26 cellular contexts compared by ENCODE assay signal in genomic region chrX:11097920-11098319, GRCh38. TPM values are rescaled to one million over a fixed set of nuclear protein-coding genes. Genes with fewer than 3 reads are reported as not detected.
A peak's percentile ranks its signal among the peaks of the same experiment; 100 is the strongest.
DNase-seq lines count a peak whose midpoint lies in the region; ATAC-seq, FAIRE-seq and TF ChIP-seq lines count a peak whose summit lies in the region.
"Had no signal": no experiment of that assay in that cellular context is flagged by ENCODE, and none has a peak within 500 bp of the region (broad histone marks: within the 10 kb centered on the region; RNA-seq: fewer than 3 reads in every experiment).

No MANE protein-coding gene starts in this region.

- H4K8ac ChIP-seq in neuronal stem cell (ENCODE audit: low read depth, low read length) = no peak overlapping the region

- H3K27ac Mint-ChIP-seq in astrocyte (ENCODE audit: unreplicated experiment) (no peak overlapping the region), nephron progenitor cell (peak overlapping the region; percentile 35)
- H3K27ac Mint-ChIP-seq: CD4-positive, alpha-beta T cell had no signal

- H2AFZ ChIP-seq in astrocyte (ENCODE audit: low read depth, low read length) = no peak overlapping the region
- H2AFZ ChIP-seq in neuronal stem cell (ENCODE audit: low read length) = no peak overlapping the region

- H3K9ac ChIP-seq in astrocyte (ENCODE audit: low read length) (no peak overlapping the region), neuronal stem cell (ENCODE audit: low read depth, low read length, poor library complexity) (no peak overlapping the region)
- H3K9ac ChIP-seq: BLaER1 treated with 17β-estradiol and CSF1 and Interleukin-3, amounts not matched to agents 10 nM and 100 nM had no signal

- no peak for TF ChIP-seq CTCF in astrocyte (IDR thresholded peaks at IDR 0.05; ENCODE audit: insufficient read depth, low read depth, low read length)
- TF ChIP-seq CTCF in nephron progenitor cell (IDR thresholded peaks at IDR 0.05) = no peak

- H3K14ac ChIP-seq in neuronal stem cell (ENCODE audit: low read length) = no peak overlapping the region

- H3K9me3 ChIP-seq in astrocyte (ENCODE audit: insufficient read depth, low read depth, low read length) (no peaks in the 10 kb centered on the region), neuronal stem cell (replicated peaks in 1 of 2; ENCODE audit: control insufficient read depth in 2 of 2, insufficient read depth in 1 of 2, low read depth in 1 of 2, low read length in 2 of 2) (no peaks in the 10 kb centered on the region)
- H3K9me3 ChIP-seq: SJSA1 had no signal

- H3K27me3 ChIP-seq in astrocyte (ENCODE audit: insufficient read depth, low read length) (no peaks in the 10 kb centered on the region), neuronal stem cell (ENCODE audit: control insufficient read depth in 3 of 3, insufficient read depth in 3 of 3, low read depth in 1 of 3, low read length in 3 of 3) (no peaks in the 10 kb centered on the region)
- H3K27me3 ChIP-seq: SJSA1 had no signal

- H3K4me1 ChIP-seq in astrocyte (ENCODE audit: insufficient read depth, low read length) = peaks cover 11% of the 10 kb centered on the region
- peaks cover 3 to 5% of the 10 kb centered on the region in 2 donors for H3K4me1 ChIP-seq in neuronal stem cell (ENCODE audit: control insufficient read depth in 2 of 2, insufficient read depth in 1 of 2, low read depth in 1 of 2, low read length in 2 of 2)
- H3K4me1 ChIP-seq: BLaER1 treated with 17β-estradiol and CSF1 and Interleukin-3, amounts not matched to agents 10 nM and 100 nM had no signal

- H2BK15ac ChIP-seq in neuronal stem cell (ENCODE audit: low read length) = no peak overlapping the region

- peak; percentile 59 for FAIRE-seq in astrocyte (lab: Jason Lieb, UNC)
- FAIRE-seq: A204.1, GM18507, H54, HTR-8/SVneo had no signal

- H3K4me3 Mint-ChIP-seq in astrocyte (ENCODE audit: unreplicated experiment) = no peak overlapping the region
- no peak overlapping the region for H3K4me3 Mint-ChIP-seq in nephron progenitor cell
- H3K4me3 Mint-ChIP-seq: CD4-positive, alpha-beta T cell had no signal

- H3K4ac ChIP-seq in neuronal stem cell (ENCODE audit: low read length) = no peak overlapping the region

- H3K36me3 Mint-ChIP-seq in astrocyte (ENCODE audit: low read depth, unreplicated experiment) (no peaks in the 10 kb centered on the region), nephron progenitor cell (ENCODE audit: low read depth) (no peaks in the 10 kb centered on the region)

- no peak overlapping the region for H3K18ac ChIP-seq in neuronal stem cell (ENCODE audit: low read length)

- H3K4me2 ChIP-seq in astrocyte (ENCODE audit: low read length) (no peak overlapping the region), neuronal stem cell (ENCODE audit: insufficient read depth, low read length, poor library complexity, severe bottlenecking) (no peak overlapping the region)
- H3K4me2 ChIP-seq: BLaER1 treated with 17β-estradiol and CSF1 and Interleukin-3, amounts not matched to agents 10 nM and 100 nM had no signal

- H4K91ac ChIP-seq in neuronal stem cell (ENCODE audit: low read depth, low read length, poor library complexity) = no peak overlapping the region

- no peaks in the 10 kb centered on the region for H4K20me1 ChIP-seq in astrocyte (ENCODE audit: insufficient read depth, low read length)
- H4K20me1 ChIP-seq: BLaER1 treated with 17β-estradiol and CSF1 and Interleukin-3, amounts not matched to agents 10 nM and 100 nM had no signal

- H3K4me1 Mint-ChIP-seq in astrocyte (ENCODE audit: low read depth, unreplicated experiment) = peaks cover 9% of the 10 kb centered on the region
- H3K4me1 Mint-ChIP-seq in nephron progenitor cell = peaks cover 29% of the 10 kb centered on the region

- H3K36me3 ChIP-seq in astrocyte (ENCODE audit: insufficient read depth, low read length) (no peaks in the 10 kb centered on the region), neuronal stem cell (replicated peaks in 1 of 2; ENCODE audit: control insufficient read depth in 2 of 2, insufficient read depth in 2 of 2, low read length in 2 of 2) (no peaks in the 10 kb centered on the region)
- H3K36me3 ChIP-seq: BLaER1 treated with 17β-estradiol and CSF1 and Interleukin-3, amounts not matched to agents 10 nM and 100 nM; SJSA1 had no signal

- no peaks in the 10 kb centered on the region for H3K79me2 ChIP-seq in astrocyte (ENCODE audit: insufficient read depth, low read length)

- H2BK120ac ChIP-seq in neuronal stem cell (ENCODE audit: low read depth, low read length) = no peak overlapping the region

- H2AK5ac ChIP-seq in neuronal stem cell (ENCODE audit: low read depth, low read length) = no peak overlapping the region

- no peak overlapping the region for H2BK12ac ChIP-seq in neuronal stem cell (ENCODE audit: low read length)

- H3K4me3 ChIP-seq in astrocyte (ENCODE audit: insufficient read depth, low read depth, low read length) = no peak overlapping the region
- H3K4me3 ChIP-seq in neuronal stem cell (ENCODE audit: low read length in 2 of 2) = no peak overlapping the region
- H3K4me3 ChIP-seq: BLaER1 treated with 17β-estradiol and CSF1 and Interleukin-3, amounts not matched to agents 10 nM and 100 nM; SJSA1 had no signal

- H3K79me1 ChIP-seq in neuronal stem cell (ENCODE audit: low read depth, low read length) = no peaks in the 10 kb centered on the region

- DNase-seq in NCI-H345 (lab: John Stamatoyannopoulos, UW) (peak; percentile 21), NCI-H345 treated with DMSO at 0.1 percent for 48 hours (lab: John Stamatoyannopoulos, UW; ENCODE audit: unreplicated experiment) (no peak), NCI-H2029 (lab: John Stamatoyannopoulos, UW) (peak; percentile 53), astrocyte (ENCODE audit: low read depth) (no peak), nephron progenitor cell (no peak), cerebellum (ENCODE audit: low spot score) (no peak), neuronal stem cell (ENCODE audit: low spot score) (no peak)
- DNase-seq: AML-193; CD4-positive, alpha-beta T cell; COR-L47; DND-41; KBM-7; MV-4-11; NCI-H2081; NCI-H2171 treated with DMSO at 0.1 percent for 48 hours; NCI-H69; Right ventricle myocardium superior; RPMI8226; T-helper 2 cell had no signal

- H3K27me3 Mint-ChIP-seq in astrocyte (ENCODE audit: low read depth, unreplicated experiment) (no peaks in the 10 kb centered on the region), nephron progenitor cell (ENCODE audit: low read depth, poor library complexity) (no peaks in the 10 kb centered on the region)
- H3K27me3 Mint-ChIP-seq: CD4-positive, alpha-beta T cell had no signal

- H3K27ac ChIP-seq in astrocyte (ENCODE audit: low read depth, low read length) = no peak overlapping the region
- H3K27ac ChIP-seq in neuronal stem cell (replicated peaks; ENCODE audit: low read length) = no peak overlapping the region
- H3K27ac ChIP-seq: BLaER1 treated with 17β-estradiol and CSF1 and Interleukin-3, amounts not matched to agents 10 nM and 100 nM; SJSA1 had no signal

- H3K9me3 Mint-ChIP-seq in astrocyte (ENCODE audit: unreplicated experiment) (no peaks in the 10 kb centered on the region), nephron progenitor cell (peaks cover 20% of the 10 kb centered on the region)
- H3K9me3 Mint-ChIP-seq: CD4-positive, alpha-beta T cell had no signal

- H2BK5ac ChIP-seq in neuronal stem cell (ENCODE audit: low read length) = no peak overlapping the region

- ATAC-seq in GM18519 (IDR thresholded peaks at IDR 0.05; ENCODE audit: low FRiP score, unreplicated experiment) = no peak

- no peak overlapping the region for H3K23ac ChIP-seq in neuronal stem cell (ENCODE audit: low read depth, low read length, poor library complexity)

RNA-seq across cellular contexts. Expression of gene HCCS, which starts 13.2 kb away (rescaled TPM):
- 38.0 and 39.2 TPM in 2 replicates for total RNA-seq in astrocyte
- total RNA-seq in cerebellum = 8.3 TPM
- polyA plus RNA-seq in neuronal stem cell (2013, experiment 1 of 2) = 20.8 TPM
- 19.9 TPM for polyA plus RNA-seq in neuronal stem cell (2013, experiment 2 of 2)

Comparison
In these comparisons a context has a peak if more than half of its experiments do, and no peak if none do; other contexts are left out.
1. DNase-seq: peak in NCI-H345 (single experiment) and NCI-H2029 (single experiment); none in NCI-H345 treated with DMSO at 0.1 percent for 48 hours (single experiment), astrocyte (single experiment), nephron progenitor cell (single experiment), cerebellum (single experiment) and neuronal stem cell (single experiment).